Comparison of ENCODE assay signal across 6 cellular contexts in genomic region chr1:244794516-244794915, GRCh38. TPM values are rescaled to one million over a fixed set of nuclear protein-coding genes. Genes with fewer than 3 reads are reported as not detected.
DNase-seq lines count a peak whose midpoint lies in the region; ATAC-seq and TF ChIP-seq lines count a peak whose summit lies in the region.
"Not testable (repeated sequence)": the region's sequence is repeated elsewhere in the genome, so short reads cannot be mapped to it uniquely, and the experiment has no call there.

No MANE protein-coding gene starts in this region.

- not testable (repeated sequence) for H3K36me3 Mint-ChIP-seq in chondrocyte (ENCODE audit: low read depth)

- H3K36me3 ChIP-seq in MG63, right lobe of liver: not testable (repeated sequence)

- DNase-seq in MG63 (peak; percentile 38), chondrocyte (ENCODE audit: low spot score) (peak; percentile 0), left lobe of liver (ENCODE audit: low spot score) (peak; percentile 49), right lobe of liver (peak in 2 of 3 donors; percentile 49 to 51), posterior vena cava (ENCODE audit: low spot score) (peak; percentile 5)

- H3K27me3 ChIP-seq in MG63, right lobe of liver: not testable (repeated sequence)

- H3K27ac Mint-ChIP-seq in chondrocyte (ENCODE audit: unreplicated experiment): not testable (repeated sequence)

- not testable (repeated sequence) for H3K4me3 Mint-ChIP-seq in chondrocyte (ENCODE audit: unreplicated experiment)

- not testable (repeated sequence) for TF ChIP-seq POLR2A in right lobe of liver (IDR thresholded peaks at IDR 0.05)

- not testable (repeated sequence) for H3K9me3 ChIP-seq in MG63, right lobe of liver

- 34% methylated on average over 6 of the region's 6 CpGs for WGBS in right lobe of liver (ENCODE audit: insufficient coverage, low coverage, low lambda C conversion rate, missing lambda C conversion rate)

- H3K27me3 Mint-ChIP-seq in chondrocyte (ENCODE audit: low read depth): not testable (repeated sequence)

- H3K4me1 Mint-ChIP-seq in chondrocyte (ENCODE audit: low read depth): not testable (repeated sequence)

- ATAC-seq in GM19463 (IDR thresholded peaks at IDR 0.05; ENCODE audit: unreplicated experiment) (peak; percentile 48), left lobe of liver (peak; percentile 44), right lobe of liver (peak; percentile 22 to 83 (median 55))

- TF ChIP-seq CTCF in chondrocyte (IDR thresholded peaks at IDR 0.05); right lobe of liver (IDR thresholded peaks at IDR 0.05): not testable (repeated sequence)

- H3K4me1 ChIP-seq in right lobe of liver: not testable (repeated sequence)

- not testable (repeated sequence) for H3K4me3 ChIP-seq in MG63, right lobe of liver

- H3K27ac ChIP-seq in right lobe of liver: not testable (repeated sequence)

- intact Hi-C loops in right lobe of liver (cut with DNase I); posterior vena cava (cut with DNase I): not testable (repeated sequence)

- H3K9me3 Mint-ChIP-seq in chondrocyte (ENCODE audit: low read depth): not testable (repeated sequence)

RNA-seq across cellular contexts. Expression of gene COX20, which starts 40.9 kb away (rescaled TPM):
- total RNA-seq in MG63 (2014; rRNA removed; shearing (Covaris generic); ENCODE audit: low replicate concordance): 33.0 and 47.3 TPM in 2 replicates
- total RNA-seq in chondrocyte (31.6 to 36.6 TPM (median 33.6 TPM) in 3 replicates), left lobe of liver (13.4 TPM), right lobe of liver (10 to 100 TPM; 16.8 to 28.5 (median 19.6) TPM), posterior vena cava (10 to 100 TPM; 42.1 to 47.6 TPM)

Comparison
In these comparisons a context has a peak if more than half of its experiments do, and no peak if none do; other contexts are left out.
1. DNase-seq: peak in every context shown above with its lines; median percentile 50 in right lobe of liver; 49 in left lobe of liver; 38 in MG63; 5 in posterior vena cava; 0 in chondrocyte.